In genomic region chr19:48624067-48624594, GRCh38 we compare ENCODE assay signal across 8 cellular contexts. TPM values are rescaled to one million over a fixed set of nuclear protein-coding genes. Genes with fewer than 3 reads are reported as not detected.
DNase-seq lines count a peak whose midpoint lies in the region; ATAC-seq and TF ChIP-seq lines count a peak whose summit lies in the region.

No MANE protein-coding gene starts in this region.

- H3K9me3 ChIP-seq in colonic mucosa = no peaks in the 10 kb centered on the region

- ATAC-seq in GM18511 (IDR thresholded peaks at IDR 0.05; ENCODE audit: unreplicated experiment) = peak; percentile 78
- peak; percentile 48 for ATAC-seq in HG03039 (IDR thresholded peaks at IDR 0.05; ENCODE audit: unreplicated experiment)
- ATAC-seq in left colon = peak; percentile 70

- no peaks in the 10 kb centered on the region for H3K27me3 ChIP-seq in colonic mucosa

- no peaks in the 10 kb centered on the region for H3K9me3 Mint-ChIP-seq in activated CD4-positive, alpha-beta T cell treated with anti-CD3 and anti-CD28 coated beads, Interleukin-2, amount 10 ng/mL, durations not matched to agents 7 days and 5 days

- peaks cover 49% of the 10 kb centered on the region for H3K4me1 Mint-ChIP-seq in activated CD4-positive, alpha-beta T cell treated with anti-CD3 and anti-CD28 coated beads, Interleukin-2, amount 10 ng/mL, durations not matched to agents 7 days and 5 days

- H3K4me3 ChIP-seq in colonic mucosa = peak overlapping the region; percentile 42

- H3K36me3 Mint-ChIP-seq in activated CD4-positive, alpha-beta T cell treated with anti-CD3 and anti-CD28 coated beads, Interleukin-2, amount 10 ng/mL, durations not matched to agents 7 days and 5 days (ENCODE audit: low read depth) = peaks cover 21% of the 10 kb centered on the region

- intact Hi-C loops in colonic mucosa (cut with DNase I) = no loop called here
- intact Hi-C loops in left colon (cut with DNase I, micrococcal nuclease) = no loop called here

- H3K4me3 Mint-ChIP-seq in activated CD4-positive, alpha-beta T cell treated with anti-CD3 and anti-CD28 coated beads, Interleukin-2, amount 10 ng/mL, durations not matched to agents 7 days and 5 days = peak overlapping the region; percentile 71

- H3K36me3 ChIP-seq in colonic mucosa = no peaks in the 10 kb centered on the region

- peak overlapping the region; percentile 92 for H3K27ac Mint-ChIP-seq in activated CD4-positive, alpha-beta T cell treated with anti-CD3 and anti-CD28 coated beads, Interleukin-2, amount 10 ng/mL, durations not matched to agents 7 days and 5 days

- peaks cover 11% of the 10 kb centered on the region for H3K4me1 ChIP-seq in colonic mucosa

- H3K9ac ChIP-seq in colonic mucosa (ENCODE audit: low read depth in 2 of 2, low read length in 2 of 2) = peak overlapping the region; percentile 76 to 79

- POLR2A ChIA-PET in activated CD4-positive, alpha-beta T cell treated with anti-CD3 and anti-CD28 coated beads, Interleukin-2, amount 10 ng/mL, durations not matched to agents 7 days and 5 days (lab: Charles Lee) = no interaction called here

- TF ChIP-seq CTCF in colonic mucosa (IDR thresholded peaks at IDR 0.05) = no peak

- H3K27ac ChIP-seq in colonic mucosa = peak overlapping the region; percentile 54

- DNase-seq in NCI-H2227 treated with DMSO at 0.1 percent for 48 hours (lab: John Stamatoyannopoulos, UW) (peak; percentile 93), colonic mucosa (peak; percentile 98), left colon (peak; percentile 99), HPDE6-E6E7 (ENCODE audit: extremely low spot score) (no peak)
- DNase-seq in activated CD4-positive, alpha-beta T cell treated with anti-CD3 and anti-CD28 coated beads, Interleukin-2, amount 10 ng/mL, durations not matched to agents 7 days and 5 days = peak; percentile 98
- peak; percentile 92 to 98 (median 95) for DNase-seq in stimulated activated CD4-positive, alpha-beta T cell treated with anti-CD3 and anti-CD28 coated beads, Interleukin-1b, Interleukin-23, amount 100 ng/mL, for 24 hours (ENCODE audit: low read depth in 4 of 4, low spot score in 1 of 4)

- no peaks in the 10 kb centered on the region for H3K27me3 Mint-ChIP-seq in activated CD4-positive, alpha-beta T cell treated with anti-CD3 and anti-CD28 coated beads, Interleukin-2, amount 10 ng/mL, durations not matched to agents 7 days and 5 days

- CTCF ChIA-PET in activated CD4-positive, alpha-beta T cell treated with anti-CD3 and anti-CD28 coated beads, Interleukin-2, amount 10 ng/mL, durations not matched to agents 7 days and 5 days (lab: Charles Lee) = interaction anchor here (1.0 to 2.4 kb wide), 4 partner anchors 10 to 35 kb away, joined by 3 to 8 read pairs (median 4); partner anchors contain the start of gene CA11

RNA-seq across cellular contexts. Expression of gene SPHK2, which starts 4.8 kb away (rescaled TPM):
- total RNA-seq in activated CD4-positive, alpha-beta T cell treated with anti-CD3 and anti-CD28 coated beads, Interleukin-2, amount 10 ng/mL, durations not matched to agents 7 days and 5 days = 10 to 100 TPM; 28.2 to 33.6 TPM
- total RNA-seq in colonic mucosa (10 to 100 TPM; 36.2 to 48.4 TPM), left colon (10 to 100 TPM; 45.1 to 51.0 TPM)

RNA-seq across cellular contexts. Expression of gene RPL18, which starts 5.2 kb away (rescaled TPM):
- total RNA-seq in activated CD4-positive, alpha-beta T cell treated with anti-CD3 and anti-CD28 coated beads, Interleukin-2, amount 10 ng/mL, durations not matched to agents 7 days and 5 days = 1,000 to 10,000 TPM; 1,477 to 1,601 TPM
- 1,000 to 10,000 TPM; 1,499 to 1,736 TPM for total RNA-seq in colonic mucosa
- total RNA-seq in left colon = 1,000 to 10,000 TPM; 1,328 to 1,333 TPM

RNA-seq across cellular contexts. Expression of gene FAM83E, which starts 9.3 kb away (rescaled TPM):
- 1 to 10 TPM; 2.5 TPM for total RNA-seq in activated CD4-positive, alpha-beta T cell treated with anti-CD3 and anti-CD28 coated beads, Interleukin-2, amount 10 ng/mL, durations not matched to agents 7 days and 5 days
- total RNA-seq in colonic mucosa (100 to 1,000 TPM; 150 to 198 TPM), left colon (100 to 1,000 TPM; 180 to 247 TPM)

RNA-seq across cellular contexts. Expression of gene DBP, which starts 13.0 kb away (rescaled TPM):
- 10 to 100 TPM; 24.1 to 25.8 TPM for total RNA-seq in activated CD4-positive, alpha-beta T cell treated with anti-CD3 and anti-CD28 coated beads, Interleukin-2, amount 10 ng/mL, durations not matched to agents 7 days and 5 days
- total RNA-seq in colonic mucosa = 1 to 10 TPM; 4.7 to 8.9 TPM
- total RNA-seq in left colon = 10 to 100 TPM in 1 of 2 donors, 1 to 10 TPM in 1; 6.9 to 14.6 TPM

RNA-seq across cellular contexts. Expression of gene SPACA4, which starts 17.6 kb away (rescaled TPM):
- total RNA-seq in activated CD4-positive, alpha-beta T cell treated with anti-CD3 and anti-CD28 coated beads, Interleukin-2, amount 10 ng/mL, durations not matched to agents 7 days and 5 days = not detected
- total RNA-seq in colonic mucosa (under 1 TPM in 1 of 2 donors, not detected in 1; 0.27 TPM), left colon (not detected)

Comparison
In these comparisons a context has a peak if more than half of its experiments do, and no peak if none do; other contexts are left out.
1. RNA of gene FAM83E, which starts 9.3 kb away (total RNA-seq): 180 to 247 TPM in left colon and 150 to 198 TPM in colonic mucosa; 2.5 TPM in activated CD4-positive, alpha-beta T cell treated with anti-CD3 and anti-CD28 coated beads, Interleukin-2, amount 10 ng/mL, durations not matched to agents 7 days and 5 days; every median in the first group is over 10 times any median in the second.
2. Peak in every context shown above with its lines, with median percentiles within 50 percentile points of each other: ATAC-seq.